Comparison of ENCODE assay signal across 1 cellular context in the genomic region with DNA sequence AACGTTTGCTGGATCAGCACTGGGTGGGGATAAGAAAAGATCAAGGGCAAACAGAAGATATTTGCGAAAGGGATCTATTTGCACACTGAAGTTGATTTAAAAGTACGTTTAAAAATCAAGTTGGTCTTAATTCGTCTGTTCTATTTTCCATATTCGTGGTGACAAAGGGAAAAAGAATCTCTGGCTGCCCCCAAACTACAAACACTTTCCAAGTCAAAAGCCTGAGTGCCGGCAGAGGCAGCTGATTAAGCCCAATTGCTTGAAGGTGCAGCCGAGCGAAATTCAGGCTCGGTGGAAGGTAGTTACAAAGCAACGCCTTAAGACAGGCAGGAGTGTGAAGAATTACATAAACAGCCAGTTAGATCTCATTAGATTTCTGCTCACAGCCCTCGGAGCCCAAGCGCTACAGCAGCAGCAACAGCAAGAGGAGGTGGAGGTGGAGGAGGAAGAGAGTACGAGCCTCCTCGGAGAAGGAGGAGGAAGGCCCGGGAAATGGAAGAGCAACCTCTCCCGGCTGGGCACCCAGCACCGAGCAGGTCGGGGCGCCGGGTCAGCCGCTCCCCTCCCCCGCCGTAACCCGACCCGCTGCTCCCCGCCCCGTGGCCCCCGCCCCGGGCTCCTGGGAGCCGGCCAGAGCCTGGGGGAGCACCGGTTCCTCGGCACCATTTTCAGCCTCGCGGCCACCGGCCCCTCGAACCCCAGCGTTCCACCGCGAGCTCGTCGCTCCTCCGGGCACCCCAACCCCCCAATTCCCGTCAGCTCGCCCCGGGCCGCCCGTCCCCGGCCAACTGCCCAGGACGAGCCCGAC.
TF ChIP-seq lines count a peak whose summit lies in the region.

No MANE protein-coding gene starts in this region.

TF ChIP-seq in HepG2, 621 proteins besides CTCF, POLR2A, EP300 and RAD21 (continued from another document and continues in another):
- TF ChIP-seq, protein P1, sequence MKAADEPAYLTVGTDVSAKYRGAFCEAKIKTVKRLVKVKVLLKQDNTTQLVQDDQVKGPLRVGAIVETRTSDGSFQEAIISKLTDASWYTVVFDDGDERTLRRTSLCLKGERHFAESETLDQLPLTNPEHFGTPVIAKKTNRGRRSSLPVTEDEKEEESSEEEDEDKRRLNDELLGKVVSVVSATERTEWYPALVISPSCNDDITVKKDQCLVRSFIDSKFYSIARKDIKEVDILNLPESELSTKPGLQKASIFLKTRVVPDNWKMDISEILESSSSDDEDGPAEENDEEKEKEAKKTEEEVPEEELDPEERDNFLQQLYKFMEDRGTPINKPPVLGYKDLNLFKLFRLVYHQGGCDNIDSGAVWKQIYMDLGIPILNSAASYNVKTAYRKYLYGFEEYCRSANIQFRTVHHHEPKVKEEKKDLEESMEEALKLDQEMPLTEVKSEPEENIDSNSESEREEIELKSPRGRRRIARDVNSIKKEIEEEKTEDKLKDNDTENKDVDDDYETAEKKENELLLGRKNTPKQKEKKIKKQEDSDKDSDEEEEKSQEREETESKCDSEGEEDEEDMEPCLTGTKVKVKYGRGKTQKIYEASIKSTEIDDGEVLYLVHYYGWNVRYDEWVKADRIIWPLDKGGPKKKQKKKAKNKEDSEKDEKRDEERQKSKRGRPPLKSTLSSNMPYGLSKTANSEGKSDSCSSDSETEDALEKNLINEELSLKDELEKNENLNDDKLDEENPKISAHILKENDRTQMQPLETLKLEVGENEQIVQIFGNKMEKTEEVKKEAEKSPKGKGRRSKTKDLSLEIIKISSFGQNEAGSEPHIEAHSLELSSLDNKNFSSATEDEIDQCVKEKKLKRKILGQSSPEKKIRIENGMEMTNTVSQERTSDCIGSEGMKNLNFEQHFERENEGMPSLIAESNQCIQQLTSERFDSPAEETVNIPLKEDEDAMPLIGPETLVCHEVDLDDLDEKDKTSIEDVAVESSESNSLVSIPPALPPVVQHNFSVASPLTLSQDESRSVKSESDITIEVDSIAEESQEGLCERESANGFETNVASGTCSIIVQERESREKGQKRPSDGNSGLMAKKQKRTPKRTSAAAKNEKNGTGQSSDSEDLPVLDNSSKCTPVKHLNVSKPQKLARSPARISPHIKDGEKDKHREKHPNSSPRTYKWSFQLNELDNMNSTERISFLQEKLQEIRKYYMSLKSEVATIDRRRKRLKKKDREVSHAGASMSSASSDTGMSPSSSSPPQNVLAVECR (CRISPR knock-in tag; IDR thresholded peaks at IDR 0.05; ENCODE audit: borderline replicate concordance): 0 out of 2 replicates have a peak, but pooled peaks have one; percentile 37
- TF ChIP-seq GTF3A (CRISPR knock-in tag; conservative IDR thresholded peaks at IDR 0.05) (no peak), HNRNPH1 (optimal IDR thresholded peaks at IDR 0.05; ENCODE audit: low read depth, low read length) (no peak), RFXANK (CRISPR knock-in tag; IDR thresholded peaks at IDR 0.05) (no peak), ZNF33A (CRISPR knock-in tag; IDR thresholded peaks at IDR 0.05; ENCODE audit: borderline replicate concordance) (no peak), TRIM24 (CRISPR knock-in tag; IDR thresholded peaks at IDR 0.05) (no peak), ZNF720 (CRISPR knock-in tag; IDR thresholded peaks at IDR 0.05) (no peak; the same call in 1 of the 2 replicates), RFX1 (IDR thresholded peaks at IDR 0.05) (no peak), PHF5A (CRISPR knock-in tag; IDR thresholded peaks at IDR 0.05; ENCODE audit: low read depth, unreplicated experiment) (peak; percentile 29), NBN (conservative IDR thresholded peaks at IDR 0.05) (no peak), NFKB2 (CRISPR knock-in tag; IDR thresholded peaks at IDR 0.05; ENCODE audit: borderline replicate concordance) (peak; percentile 46; the same call in 1 of the 2 replicates), GABPB1 (CRISPR knock-in tag; IDR thresholded peaks at IDR 0.05) (no peak), IRX3 (CRISPR knock-in tag; IDR thresholded peaks at IDR 0.05; ENCODE audit: borderline replicate concordance, low read depth) (0 out of 2 replicates have a peak, but pooled peaks have one; percentile 53), ZNF430 (CRISPR knock-in tag; IDR thresholded peaks at IDR 0.05) (0 out of 2 replicates have a peak, but pooled peaks have one; percentile 35), ARNT (IDR thresholded peaks at IDR 0.05) (no peak), ZNF768 (CRISPR knock-in tag; IDR thresholded peaks at IDR 0.05) (peak; percentile 15; the same call in 1 of the 2 replicates), IKZF1 (IDR thresholded peaks at IDR 0.05) (no peak), FOXP1 (IDR thresholded peaks at IDR 0.05) (no peak), FOXP1 (CRISPR knock-in tag; IDR thresholded peaks at IDR 0.05) (no peak; the same call in 1 of the 2 replicates), SMAD9 (CRISPR knock-in tag; IDR thresholded peaks at IDR 0.05) (no peak)
- TF ChIP-seq, protein P2, sequence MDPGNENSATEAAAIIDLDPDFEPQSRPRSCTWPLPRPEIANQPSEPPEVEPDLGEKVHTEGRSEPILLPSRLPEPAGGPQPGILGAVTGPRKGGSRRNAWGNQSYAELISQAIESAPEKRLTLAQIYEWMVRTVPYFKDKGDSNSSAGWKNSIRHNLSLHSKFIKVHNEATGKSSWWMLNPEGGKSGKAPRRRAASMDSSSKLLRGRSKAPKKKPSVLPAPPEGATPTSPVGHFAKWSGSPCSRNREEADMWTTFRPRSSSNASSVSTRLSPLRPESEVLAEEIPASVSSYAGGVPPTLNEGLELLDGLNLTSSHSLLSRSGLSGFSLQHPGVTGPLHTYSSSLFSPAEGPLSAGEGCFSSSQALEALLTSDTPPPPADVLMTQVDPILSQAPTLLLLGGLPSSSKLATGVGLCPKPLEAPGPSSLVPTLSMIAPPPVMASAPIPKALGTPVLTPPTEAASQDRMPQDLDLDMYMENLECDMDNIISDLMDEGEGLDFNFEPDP (CRISPR knock-in tag; conservative IDR thresholded peaks at IDR 0.05): 0 out of 2 replicates have a peak, but pooled peaks have one; percentile 18
- TF ChIP-seq, protein P3, sequence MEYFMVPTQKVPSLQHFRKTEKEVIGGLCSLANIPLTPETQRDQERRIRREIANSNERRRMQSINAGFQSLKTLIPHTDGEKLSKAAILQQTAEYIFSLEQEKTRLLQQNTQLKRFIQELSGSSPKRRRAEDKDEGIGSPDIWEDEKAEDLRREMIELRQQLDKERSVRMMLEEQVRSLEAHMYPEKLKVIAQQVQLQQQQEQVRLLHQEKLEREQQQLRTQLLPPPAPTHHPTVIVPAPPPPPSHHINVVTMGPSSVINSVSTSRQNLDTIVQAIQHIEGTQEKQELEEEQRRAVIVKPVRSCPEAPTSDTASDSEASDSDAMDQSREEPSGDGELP (IDR thresholded peaks at IDR 0.05; ENCODE audit: borderline replicate concordance, low read depth): no peak
- TF ChIP-seq, protein P4, sequence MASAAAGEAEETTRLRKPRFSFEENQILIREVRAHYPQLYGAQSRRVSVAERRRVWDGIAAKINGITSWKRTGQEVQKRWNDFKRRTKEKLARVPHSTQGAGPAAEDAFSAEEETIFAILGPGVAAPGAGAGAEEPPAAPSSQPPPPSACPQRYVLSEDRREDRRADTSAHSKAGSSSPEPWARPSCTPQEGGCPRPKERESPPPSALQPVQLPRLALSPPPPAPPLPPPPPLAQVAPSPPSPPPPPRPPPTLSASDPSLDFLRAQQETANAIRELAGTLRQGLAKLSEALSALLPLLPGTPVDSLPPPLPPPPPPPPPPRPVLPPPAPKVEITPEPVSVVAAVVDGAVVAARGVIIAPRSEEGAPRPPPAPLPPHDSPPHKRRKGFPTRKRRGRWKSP (CRISPR knock-in tag; IDR thresholded peaks at IDR 0.05): no peak; the same call in 1 of the 2 replicates
- TF ChIP-seq, protein P5, sequence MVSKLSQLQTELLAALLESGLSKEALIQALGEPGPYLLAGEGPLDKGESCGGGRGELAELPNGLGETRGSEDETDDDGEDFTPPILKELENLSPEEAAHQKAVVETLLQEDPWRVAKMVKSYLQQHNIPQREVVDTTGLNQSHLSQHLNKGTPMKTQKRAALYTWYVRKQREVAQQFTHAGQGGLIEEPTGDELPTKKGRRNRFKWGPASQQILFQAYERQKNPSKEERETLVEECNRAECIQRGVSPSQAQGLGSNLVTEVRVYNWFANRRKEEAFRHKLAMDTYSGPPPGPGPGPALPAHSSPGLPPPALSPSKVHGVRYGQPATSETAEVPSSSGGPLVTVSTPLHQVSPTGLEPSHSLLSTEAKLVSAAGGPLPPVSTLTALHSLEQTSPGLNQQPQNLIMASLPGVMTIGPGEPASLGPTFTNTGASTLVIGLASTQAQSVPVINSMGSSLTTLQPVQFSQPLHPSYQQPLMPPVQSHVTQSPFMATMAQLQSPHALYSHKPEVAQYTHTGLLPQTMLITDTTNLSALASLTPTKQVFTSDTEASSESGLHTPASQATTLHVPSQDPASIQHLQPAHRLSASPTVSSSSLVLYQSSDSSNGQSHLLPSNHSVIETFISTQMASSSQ (IDR thresholded peaks at IDR 0.05; ENCODE audit: low read depth): 0 out of 2 replicates have a peak, but pooled peaks have one; percentile 25
- TF ChIP-seq, protein P5 (CRISPR knock-in tag; IDR thresholded peaks at IDR 0.05; ENCODE audit: borderline replicate concordance): no peak
- TF ChIP-seq, protein P6, sequence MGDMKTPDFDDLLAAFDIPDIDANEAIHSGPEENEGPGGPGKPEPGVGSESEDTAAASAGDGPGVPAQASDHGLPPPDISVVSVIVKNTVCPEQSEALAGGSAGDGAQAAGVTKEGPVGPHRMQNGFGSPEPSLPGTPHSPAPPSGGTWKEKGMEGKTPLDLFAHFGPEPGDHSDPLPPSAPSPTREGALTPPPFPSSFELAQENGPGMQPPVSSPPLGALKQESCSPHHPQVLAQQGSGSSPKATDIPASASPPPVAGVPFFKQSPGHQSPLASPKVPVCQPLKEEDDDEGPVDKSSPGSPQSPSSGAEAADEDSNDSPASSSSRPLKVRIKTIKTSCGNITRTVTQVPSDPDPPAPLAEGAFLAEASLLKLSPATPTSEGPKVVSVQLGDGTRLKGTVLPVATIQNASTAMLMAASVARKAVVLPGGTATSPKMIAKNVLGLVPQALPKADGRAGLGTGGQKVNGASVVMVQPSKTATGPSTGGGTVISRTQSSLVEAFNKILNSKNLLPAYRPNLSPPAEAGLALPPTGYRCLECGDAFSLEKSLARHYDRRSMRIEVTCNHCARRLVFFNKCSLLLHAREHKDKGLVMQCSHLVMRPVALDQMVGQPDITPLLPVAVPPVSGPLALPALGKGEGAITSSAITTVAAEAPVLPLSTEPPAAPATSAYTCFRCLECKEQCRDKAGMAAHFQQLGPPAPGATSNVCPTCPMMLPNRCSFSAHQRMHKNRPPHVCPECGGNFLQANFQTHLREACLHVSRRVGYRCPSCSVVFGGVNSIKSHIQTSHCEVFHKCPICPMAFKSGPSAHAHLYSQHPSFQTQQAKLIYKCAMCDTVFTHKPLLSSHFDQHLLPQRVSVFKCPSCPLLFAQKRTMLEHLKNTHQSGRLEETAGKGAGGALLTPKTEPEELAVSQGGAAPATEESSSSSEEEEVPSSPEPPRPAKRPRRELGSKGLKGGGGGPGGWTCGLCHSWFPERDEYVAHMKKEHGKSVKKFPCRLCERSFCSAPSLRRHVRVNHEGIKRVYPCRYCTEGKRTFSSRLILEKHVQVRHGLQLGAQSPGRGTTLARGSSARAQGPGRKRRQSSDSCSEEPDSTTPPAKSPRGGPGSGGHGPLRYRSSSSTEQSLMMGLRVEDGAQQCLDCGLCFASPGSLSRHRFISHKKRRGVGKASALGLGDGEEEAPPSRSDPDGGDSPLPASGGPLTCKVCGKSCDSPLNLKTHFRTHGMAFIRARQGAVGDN (CRISPR knock-in tag; IDR thresholded peaks at IDR 0.05): no peak
- TF ChIP-seq, protein P7, sequence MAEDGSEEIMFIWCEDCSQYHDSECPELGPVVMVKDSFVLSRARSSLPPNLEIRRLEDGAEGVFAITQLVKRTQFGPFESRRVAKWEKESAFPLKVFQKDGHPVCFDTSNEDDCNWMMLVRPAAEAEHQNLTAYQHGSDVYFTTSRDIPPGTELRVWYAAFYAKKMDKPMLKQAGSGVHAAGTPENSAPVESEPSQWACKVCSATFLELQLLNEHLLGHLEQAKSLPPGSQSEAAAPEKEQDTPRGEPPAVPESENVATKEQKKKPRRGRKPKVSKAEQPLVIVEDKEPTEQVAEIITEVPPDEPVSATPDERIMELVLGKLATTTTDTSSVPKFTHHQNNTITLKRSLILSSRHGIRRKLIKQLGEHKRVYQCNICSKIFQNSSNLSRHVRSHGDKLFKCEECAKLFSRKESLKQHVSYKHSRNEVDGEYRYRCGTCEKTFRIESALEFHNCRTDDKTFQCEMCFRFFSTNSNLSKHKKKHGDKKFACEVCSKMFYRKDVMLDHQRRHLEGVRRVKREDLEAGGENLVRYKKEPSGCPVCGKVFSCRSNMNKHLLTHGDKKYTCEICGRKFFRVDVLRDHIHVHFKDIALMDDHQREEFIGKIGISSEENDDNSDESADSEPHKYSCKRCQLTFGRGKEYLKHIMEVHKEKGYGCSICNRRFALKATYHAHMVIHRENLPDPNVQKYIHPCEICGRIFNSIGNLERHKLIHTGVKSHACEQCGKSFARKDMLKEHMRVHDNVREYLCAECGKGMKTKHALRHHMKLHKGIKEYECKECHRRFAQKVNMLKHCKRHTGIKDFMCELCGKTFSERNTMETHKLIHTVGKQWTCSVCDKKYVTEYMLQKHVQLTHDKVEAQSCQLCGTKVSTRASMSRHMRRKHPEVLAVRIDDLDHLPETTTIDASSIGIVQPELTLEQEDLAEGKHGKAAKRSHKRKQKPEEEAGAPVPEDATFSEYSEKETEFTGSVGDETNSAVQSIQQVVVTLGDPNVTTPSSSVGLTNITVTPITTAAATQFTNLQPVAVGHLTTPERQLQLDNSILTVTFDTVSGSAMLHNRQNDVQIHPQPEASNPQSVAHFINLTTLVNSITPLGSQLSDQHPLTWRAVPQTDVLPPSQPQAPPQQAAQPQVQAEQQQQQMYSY (CRISPR knock-in tag; IDR thresholded peaks at IDR 0.05): no peak; the same call in 1 of the 2 replicates
- TF ChIP-seq, protein P8, sequence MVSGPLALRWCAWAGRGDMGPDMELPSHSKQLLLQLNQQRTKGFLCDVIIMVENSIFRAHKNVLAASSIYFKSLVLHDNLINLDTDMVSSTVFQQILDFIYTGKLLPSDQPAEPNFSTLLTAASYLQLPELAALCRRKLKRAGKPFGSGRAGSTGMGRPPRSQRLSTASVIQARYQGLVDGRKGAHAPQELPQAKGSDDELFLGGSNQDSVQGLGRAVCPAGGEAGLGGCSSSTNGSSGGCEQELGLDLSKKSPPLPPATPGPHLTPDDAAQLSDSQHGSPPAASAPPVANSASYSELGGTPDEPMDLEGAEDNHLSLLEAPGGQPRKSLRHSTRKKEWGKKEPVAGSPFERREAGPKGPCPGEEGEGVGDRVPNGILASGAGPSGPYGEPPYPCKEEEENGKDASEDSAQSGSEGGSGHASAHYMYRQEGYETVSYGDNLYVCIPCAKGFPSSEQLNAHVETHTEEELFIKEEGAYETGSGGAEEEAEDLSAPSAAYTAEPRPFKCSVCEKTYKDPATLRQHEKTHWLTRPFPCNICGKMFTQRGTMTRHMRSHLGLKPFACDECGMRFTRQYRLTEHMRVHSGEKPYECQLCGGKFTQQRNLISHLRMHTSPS (CRISPR knock-in tag; IDR thresholded peaks at IDR 0.05; ENCODE audit: low read depth): no peak
